12 cellular contexts compared by ENCODE assay signal in the genomic region with DNA sequence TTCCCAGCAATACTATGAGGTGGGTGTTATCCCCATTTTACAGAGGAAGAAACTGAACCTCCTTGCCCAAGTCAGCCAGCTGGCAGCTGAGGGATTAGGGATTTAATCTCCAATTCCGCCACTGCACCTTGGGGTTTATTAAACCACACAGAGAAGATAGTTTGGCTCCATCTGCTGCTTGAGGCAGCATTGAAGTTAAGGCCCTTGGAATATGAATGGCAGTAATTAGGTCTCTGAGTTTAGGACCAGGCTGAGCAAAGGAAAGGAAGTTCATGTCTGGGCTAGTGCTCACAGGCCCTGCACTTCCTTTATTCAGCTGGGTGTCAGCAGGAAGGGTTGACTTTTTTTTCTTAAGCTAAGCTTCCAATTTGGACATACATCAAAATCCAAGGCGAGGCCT.
DNase-seq lines count a peak whose midpoint lies in the region; TF ChIP-seq lines count a peak whose summit lies in the region.
"Had no signal": no experiment of that assay in that cellular context is flagged by ENCODE, and none has a peak within 500 bp of the region (broad histone marks: within the 10 kb centered on the region; RNA-seq: fewer than 3 reads in every experiment).

No MANE protein-coding gene starts in this region.

- H3K4me3 ChIP-seq in fibroblast of villous mesenchyme (ENCODE audit: low read depth, low read length) = no peak overlapping the region
- H3K4me3 ChIP-seq: hepatocyte, left ventricle myocardium inferior had no signal

- TF ChIP-seq CTCF in fibroblast of villous mesenchyme (IDR thresholded peaks at IDR 0.05; ENCODE audit: insufficient read depth, low read depth, low read length) = no peak

- DNase-seq in D341Med (ENCODE audit: low spot score) (peak; percentile 78), LHCN-M2 (ENCODE audit: low read depth) (peak; percentile 28), SKM-1 (lab: John Stamatoyannopoulos, UW; ENCODE audit: unreplicated experiment) (peak; percentile 4), fibroblast of villous mesenchyme (ENCODE audit: low read depth) (peak; percentile 26), mesenteric fat pad (ENCODE audit: low spot score) (no peak), NCI-H1105 treated with DMSO at 0.1 percent for 48 hours (lab: John Stamatoyannopoulos, UW) (no peak), NK-92 (lab: John Stamatoyannopoulos, UW; ENCODE audit: unreplicated experiment) (no peak), SK-N-DZ (ENCODE audit: low spot score) (no peak)
- DNase-seq: H9, left ventricle myocardium inferior, NCI-H774 had no signal

Comparison
In these comparisons a context has a peak if more than half of its experiments do, and no peak if none do; other contexts are left out.
1. DNase-seq: peak in D341Med (single experiment), LHCN-M2 (single experiment), SKM-1 (single experiment) and fibroblast of villous mesenchyme (single experiment); none in mesenteric fat pad (single experiment), NCI-H1105 treated with DMSO at 0.1 percent for 48 hours (single experiment), NK-92 (single experiment) and SK-N-DZ (single experiment).